In the genomic region with DNA sequence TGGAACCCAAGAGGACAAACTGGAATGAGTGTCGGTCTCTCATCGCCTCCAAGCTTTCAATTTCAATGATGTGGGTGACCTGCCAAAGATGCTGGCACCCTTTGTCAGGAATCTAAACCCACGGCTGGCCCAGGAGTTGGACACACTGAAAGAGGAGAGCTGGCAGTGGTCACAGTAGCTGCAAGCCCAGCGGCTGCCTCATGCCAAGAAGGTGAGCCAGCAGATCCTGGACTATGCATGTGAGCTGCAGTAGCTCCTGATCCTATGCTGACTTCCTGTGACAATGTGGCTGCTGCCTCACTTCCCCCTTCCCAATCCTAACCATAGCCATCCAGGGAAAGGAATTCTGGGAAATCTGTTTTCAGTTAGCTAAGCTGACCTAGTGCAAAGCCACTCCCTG, we compare ENCODE assay signal across 14 cellular contexts.
DNase-seq lines count a peak whose midpoint lies in the region; ATAC-seq and TF ChIP-seq lines count a peak whose summit lies in the region.
"Had no signal": no experiment of that assay in that cellular context is flagged by ENCODE, and none has a peak within 500 bp of the region (broad histone marks: within the 10 kb centered on the region; RNA-seq: fewer than 3 reads in every experiment).

No MANE protein-coding gene starts in this region.

- H3K4ac ChIP-seq in neuronal stem cell (ENCODE audit: low read length): no peak overlapping the region

- no peak overlapping the region for H4K91ac ChIP-seq in neuronal stem cell (ENCODE audit: low read depth, low read length, poor library complexity)

- H3K4me2 ChIP-seq in neuronal stem cell (ENCODE audit: insufficient read depth, low read length, poor library complexity, severe bottlenecking): no peak overlapping the region

- intact Hi-C loops in tibial artery (cut with DNase I; ENCODE audit: low total_unique reads): no loop called here

- H3K79me1 ChIP-seq in neuronal stem cell (ENCODE audit: low read depth, low read length): peaks cover 2% of the 10 kb centered on the region

- no peak overlapping the region for H3K14ac ChIP-seq in neuronal stem cell (ENCODE audit: low read length)

- H3K27me3 ChIP-seq in MG63: 0 out of 2 replicates have a peak, but pooled peaks cover 3% of the 10 kb centered on the region
- no peaks in the 10 kb centered on the region for H3K27me3 ChIP-seq in neuronal stem cell (ENCODE audit: control insufficient read depth in 3 of 3, insufficient read depth in 3 of 3, low read depth in 1 of 3, low read length in 3 of 3)
- no peaks in the 10 kb centered on the region for H3K27me3 ChIP-seq in tibial artery

- H2BK12ac ChIP-seq in neuronal stem cell (ENCODE audit: low read length): no peak overlapping the region

- H2BK120ac ChIP-seq in neuronal stem cell (ENCODE audit: low read depth, low read length): no peak overlapping the region

- H3K4me1 ChIP-seq in neuronal stem cell (ENCODE audit: control insufficient read depth in 2 of 2, insufficient read depth in 1 of 2, low read depth in 1 of 2, low read length in 2 of 2): peaks cover 0 to 20% of the 10 kb centered on the region in 2 donors
- H3K4me1 ChIP-seq in tibial artery: no peaks in the 10 kb centered on the region
- H3K4me1 ChIP-seq: HAP-1 had no signal

- H2BK15ac ChIP-seq in neuronal stem cell (ENCODE audit: low read length): no peak overlapping the region

- H3K23ac ChIP-seq in neuronal stem cell (ENCODE audit: low read depth, low read length, poor library complexity): no peak overlapping the region

- no peak for TF ChIP-seq CTCF in tibial artery (IDR thresholded peaks at IDR 0.05)

- H3K4me3 ChIP-seq in MG63 (no peak overlapping the region), neuronal stem cell (ENCODE audit: low read length in 2 of 2) (peak overlapping the region in 1 of 2 donors; percentile 14), tibial artery (no peak overlapping the region)
- H3K4me3 ChIP-seq: HAP-1 had no signal

- H3K9me3 ChIP-seq in MG63 (no peaks in the 10 kb centered on the region), neuronal stem cell (replicated peaks in 1 of 2; ENCODE audit: control insufficient read depth in 2 of 2, insufficient read depth in 1 of 2, low read depth in 1 of 2, low read length in 2 of 2) (no peaks in the 10 kb centered on the region), tibial artery (no peaks in the 10 kb centered on the region)
- H3K9me3 ChIP-seq: HAP-1 had no signal

- H4K8ac ChIP-seq in neuronal stem cell (ENCODE audit: low read depth, low read length): no peak overlapping the region

- H3K36me3 ChIP-seq in MG63 (no peaks in the 10 kb centered on the region), neuronal stem cell (replicated peaks in 1 of 2; ENCODE audit: control insufficient read depth in 2 of 2, insufficient read depth in 2 of 2, low read length in 2 of 2) (no peaks in the 10 kb centered on the region), tibial artery (no peaks in the 10 kb centered on the region)
- H3K36me3 ChIP-seq: HAP-1 had no signal

- H3K18ac ChIP-seq in neuronal stem cell (ENCODE audit: low read length): no peak overlapping the region

- H2AK5ac ChIP-seq in neuronal stem cell (ENCODE audit: low read depth, low read length): no peak overlapping the region

- peak; percentile 12 for DNase-seq in Daoy (ENCODE audit: low read depth)
- peak; percentile 81 for DNase-seq in MG63
- DNase-seq in dermis microvascular lymphatic vessel endothelial cell (ENCODE audit: low read depth in 2 of 2): peak; percentile 34 to 37
- no peak for DNase-seq in neuronal stem cell (ENCODE audit: low spot score)
- no peak for DNase-seq in tibial artery
- DNase-seq: activated CD4-positive, alpha-beta memory T cell treated with anti-CD3 and anti-CD28 coated beads, Interleukin-2, amount 10 ng/mL, durations not matched to agents 7 days and 5 days; activated gamma-delta T cell; COR-L47; left ventricle myocardium superior; Right ventricle myocardium superior had no signal

- no peak overlapping the region for H3K27ac ChIP-seq in neuronal stem cell (replicated peaks; ENCODE audit: low read length)
- H3K27ac ChIP-seq in tibial artery: no peak overlapping the region

- no CpG with 5 or more reads among the region's 4 CpGs for WGBS in neuronal stem cell (ENCODE audit: extremely low coverage in 2 of 2, insufficient read length in 2 of 2, insufficient replicate concordance in 1 of 2), 2 donors

- ATAC-seq in HG02885 (IDR thresholded peaks at IDR 0.05; ENCODE audit: poor library complexity, unreplicated experiment) (no peak), HG03108 (IDR thresholded peaks at IDR 0.05; ENCODE audit: unreplicated experiment) (no peak), HG02678 (IDR thresholded peaks at IDR 0.05; ENCODE audit: unreplicated experiment) (no peak)
- ATAC-seq: left ventricle myocardium superior had no signal

- no peak overlapping the region for H3K9ac ChIP-seq in neuronal stem cell (ENCODE audit: low read depth, low read length, poor library complexity)

- H2BK5ac ChIP-seq in neuronal stem cell (ENCODE audit: low read length): no peak overlapping the region

- peak overlapping the region; percentile 75 for H2AFZ ChIP-seq in neuronal stem cell (ENCODE audit: low read length)

Comparison
In these comparisons a context has a peak if more than half of its experiments do, and no peak if none do; other contexts are left out.
1. DNase-seq: peak in Daoy (single experiment), MG63 (single experiment) and dermis microvascular lymphatic vessel endothelial cell (2 of 2); none in neuronal stem cell (single experiment) and tibial artery (0 of 2).